In genomic region chr7:63580536-63581300, GRCh38 we compare ENCODE assay signal across 7 cellular contexts.
DNase-seq lines count a peak whose midpoint lies in the region; ATAC-seq, FAIRE-seq and TF ChIP-seq lines count a peak whose summit lies in the region.
"Not testable (repeated sequence)": the region's sequence is repeated elsewhere in the genome, so short reads cannot be mapped to it uniquely, and the experiment has no call there.

No MANE protein-coding gene starts in this region.

- in situ Hi-C loops in HepG2 (cut with HindIII; ENCODE audit: extremely low pct_ligation_motif_present, low pct_unique_long_range_greater_than_20kb): not testable (repeated sequence)

- 49% methylated on average over 13 of the region's 28 CpGs for WGBS in HepG2 (ENCODE audit: low lambda C conversion rate)
- 88 to 89% methylated on average over 25 to 28 of the region's 28 CpGs for WGBS in aorta, 2 donors

- H3K4me3 ChIP-seq in HepG2 (replicated peaks in 1 of 3; ENCODE audit: insufficient read depth in 1 of 3, low read depth in 2 of 3, low read length in 3 of 3); naive thymus-derived CD4-positive, alpha-beta T cell (ENCODE audit: low read length); aorta (ENCODE audit: low read length in 2 of 2): not testable (repeated sequence)

- H3K79me2 ChIP-seq in HepG2 (ENCODE audit: insufficient read depth, low read length): not testable (repeated sequence)

- ATAC-seq in Right ventricle myocardium inferior: not testable (repeated sequence)
- peak; percentile 25; the same call in 2 of the 3 replicates for ATAC-seq in HepG2
- peak; percentile 28 for ATAC-seq in naive thymus-derived CD4-positive, alpha-beta T cell
- ATAC-seq in sciatic nerve: peak; percentile 52
- peak; percentile 28 for ATAC-seq in stimulated activated naive CD8-positive, alpha-beta T cell treated with anti-CD3 and anti-CD28 coated beads, Interleukin-15, amount 100 ng/mL, for 72 hours
- peak; percentile 44 for ATAC-seq in aorta (ENCODE audit: low FRiP score)

- not testable (repeated sequence) for H3K36me3 Mint-ChIP-seq in naive thymus-derived CD4-positive, alpha-beta T cell

- not testable (repeated sequence) for H3K9ac ChIP-seq in HepG2 (ENCODE audit: insufficient read depth, low read depth, low read length)

- H4K20me1 ChIP-seq in HepG2 (ENCODE audit: insufficient read depth, low read length): not testable (repeated sequence)

- TF ChIP-seq POLR2A in HepG2 (IDR thresholded peaks at IDR 0.05; ENCODE audit: insufficient read depth in 1 of 2, low read depth in 2 of 2, low read length in 2 of 2): not testable (repeated sequence)

- CTCF ChIA-PET in HepG2 (lab: Yijun Ruan, JAX; ENCODE audit: low intra/inter-chr PET ratio, low total read pairs); naive thymus-derived CD4-positive, alpha-beta T cell (lab: Charles Lee): not testable (repeated sequence)

- not testable (repeated sequence) for H3K27me3 ChIP-seq in HepG2 (ENCODE audit: control insufficient read depth in 1 of 2, insufficient read depth in 2 of 2, low read length in 2 of 2); naive thymus-derived CD4-positive, alpha-beta T cell (ENCODE audit: control insufficient read depth in 2 of 2, insufficient read depth in 2 of 2, low read length in 2 of 2); aorta (ENCODE audit: control insufficient read depth in 1 of 2, insufficient read depth in 2 of 2, low read length in 1 of 2)

- H2AFZ ChIP-seq in HepG2 (ENCODE audit: low read length): not testable (repeated sequence)

- H3K9me3 Mint-ChIP-seq in naive thymus-derived CD4-positive, alpha-beta T cell: peaks cover 0 to 36% (median 17%) of the 10 kb centered on the region in 11 donors
- H3K9me3 Mint-ChIP-seq in stimulated activated naive CD8-positive, alpha-beta T cell treated with anti-CD3 and anti-CD28 coated beads, Interleukin-15, amount 100 ng/mL, for 72 hours: peaks cover 0 to 18% of the 10 kb centered on the region in 2 donors

- H3K4me1 ChIP-seq in HepG2 (ENCODE audit: insufficient read depth, low read length); naive thymus-derived CD4-positive, alpha-beta T cell (ENCODE audit: control insufficient read depth in 2 of 2, insufficient read depth in 2 of 2, low read length in 2 of 2); aorta (ENCODE audit: control insufficient read depth in 1 of 2, insufficient read depth in 2 of 2, low read length in 2 of 2): not testable (repeated sequence)

- H3K27ac ChIP-seq in HepG2 (ENCODE audit: extremely low read length, insufficient read depth, low read length); naive thymus-derived CD4-positive, alpha-beta T cell (ENCODE audit: low read depth, low read length); aorta (ENCODE audit: low read depth in 1 of 2, low read length in 2 of 2): not testable (repeated sequence)

- intact Hi-C loops in Right ventricle myocardium inferior (cut with DNase I); HepG2 (cut with micrococcal nuclease; ENCODE audit: unreplicated experiment); naive thymus-derived CD4-positive, alpha-beta T cell (cut with micrococcal nuclease); sciatic nerve (cut with DNase I); aorta (cut with DNase I): not testable (repeated sequence)

- TF ChIP-seq CTCF in HepG2 (CRISPR knock-in tag; IDR thresholded peaks at IDR 0.05): not testable (repeated sequence)

- DNase-seq in GM03348 (ENCODE audit: low spot score) (peak; percentile 4), Right ventricle myocardium inferior (ENCODE audit: missing footprints) (peak; percentile 65), aorta (peak in 1 of 2 donors; percentile 73)
- DNase-seq in HepG2 (ENCODE audit: low spot score); naive thymus-derived CD4-positive, alpha-beta T cell; sciatic nerve (ENCODE audit: low spot score); stimulated activated naive CD8-positive, alpha-beta T cell treated with anti-CD3 and anti-CD28 coated beads, Interleukin-15, amount 100 ng/mL, for 72 hours: not testable (repeated sequence)

- H3K36me3 ChIP-seq in HepG2 (replicated peaks in 1 of 2; ENCODE audit: control insufficient read depth in 1 of 2, insufficient read depth in 2 of 2, low read length in 2 of 2); naive thymus-derived CD4-positive, alpha-beta T cell (ENCODE audit: control insufficient read depth in 2 of 3, insufficient read depth in 3 of 3, low read length in 3 of 3); aorta (ENCODE audit: control insufficient read depth in 1 of 2, insufficient read depth in 2 of 2, low read length in 1 of 2): not testable (repeated sequence)

- TF ChIP-seq EP300 in HepG2 (IDR thresholded peaks at IDR 0.05; ENCODE audit: low read depth in 2 of 2, low read length in 2 of 2); HepG2 (CRISPR knock-in tag; IDR thresholded peaks at IDR 0.05; ENCODE audit: borderline replicate concordance): not testable (repeated sequence)

- POLR2A ChIA-PET in HepG2 (lab: Yijun Ruan, JAX); naive thymus-derived CD4-positive, alpha-beta T cell (lab: Charles Lee): not testable (repeated sequence)

- H3K4me3 Mint-ChIP-seq in naive thymus-derived CD4-positive, alpha-beta T cell; stimulated activated naive CD8-positive, alpha-beta T cell treated with anti-CD3 and anti-CD28 coated beads, Interleukin-15, amount 100 ng/mL, for 72 hours: not testable (repeated sequence)

- not testable (repeated sequence) for H3K4me1 Mint-ChIP-seq in naive thymus-derived CD4-positive, alpha-beta T cell; stimulated activated naive CD8-positive, alpha-beta T cell treated with anti-CD3 and anti-CD28 coated beads, Interleukin-15, amount 100 ng/mL, for 72 hours

- not testable (repeated sequence) for H3K27me3 Mint-ChIP-seq in naive thymus-derived CD4-positive, alpha-beta T cell; stimulated activated naive CD8-positive, alpha-beta T cell treated with anti-CD3 and anti-CD28 coated beads, Interleukin-15, amount 100 ng/mL, for 72 hours

- not testable (repeated sequence) for H3K4me2 ChIP-seq in HepG2 (ENCODE audit: low read depth, low read length)

- TF ChIP-seq RAD21 in HepG2 (CRISPR knock-in tag; IDR thresholded peaks at IDR 0.05): not testable (repeated sequence)

- H3K27ac Mint-ChIP-seq in naive thymus-derived CD4-positive, alpha-beta T cell; stimulated activated naive CD8-positive, alpha-beta T cell treated with anti-CD3 and anti-CD28 coated beads, Interleukin-15, amount 100 ng/mL, for 72 hours: not testable (repeated sequence)

- FAIRE-seq in HepG2 (lab: Jason Lieb, UNC): not testable (repeated sequence)

- BruUV-seq in HepG2 (replicated peaks; lab: Mats Ljungman, UMichigan): not testable (repeated sequence)

- H3K9me3 ChIP-seq in HepG2 (ENCODE audit: low read length): peaks cover 27% of the 10 kb centered on the region
- H3K9me3 ChIP-seq in naive thymus-derived CD4-positive, alpha-beta T cell (ENCODE audit: control insufficient read depth in 2 of 3, low read length in 3 of 3); aorta (ENCODE audit: control insufficient read depth, low read length): not testable (repeated sequence)
